Comparison of ENCODE assay signal across 17 cellular contexts in genomic region chr3:24343084-24343783, GRCh38.
DNase-seq lines count a peak whose midpoint lies in the region; ATAC-seq and TF ChIP-seq lines count a peak whose summit lies in the region.
"Had no signal": no experiment of that assay in that cellular context is flagged by ENCODE, and none has a peak within 500 bp of the region (broad histone marks: within the 10 kb centered on the region; RNA-seq: fewer than 3 reads in every experiment).

No MANE protein-coding gene starts in this region.

- no TSS peak for BruUV-seq in PC-3 (replicated peaks; lab: Mats Ljungman, UMichigan)

- H3K79me2 ChIP-seq in PC-3 (ENCODE audit: low read length): no peaks in the 10 kb centered on the region

- peak overlapping the region; percentile 72 for H3K4me2 ChIP-seq in PC-3 (ENCODE audit: low read length)
- H3K4me2 ChIP-seq: BLaER1 had no signal

- H2AFZ ChIP-seq in PC-3 (ENCODE audit: low read length): no peak overlapping the region

- CTCF ChIA-PET in PC-3 (lab: Charles Lee): no interaction called here

- POLR2A ChIA-PET in PC-3 (lab: Charles Lee; ENCODE audit: unreplicated experiment): interaction anchor here (0.5 to 0.6 kb wide), 3 partner anchors 20 to 267 kb away, joined by 3 to 4 read pairs (median 3); no protein-coding TSS in a partner anchor

- peak overlapping the region; percentile 23; the same call in 1 of the 2 replicates for H3K4me3 ChIP-seq in PC-3 (ENCODE audit: low read length)
- no peak overlapping the region for H3K4me3 ChIP-seq in brain microvascular endothelial cell (ENCODE audit: low read depth, low read length)
- H3K4me3 ChIP-seq in kidney epithelial cell (ENCODE audit: low read depth, low read length): no peak overlapping the region
- H3K4me3 ChIP-seq: BLaER1, left ventricle myocardium inferior had no signal

- H3K9me2 ChIP-seq in PC-3 (replicated peaks; ENCODE audit: low read length): no peaks in the 10 kb centered on the region

- H3K4me1 ChIP-seq in PC-3 (ENCODE audit: insufficient read depth, low read length): peaks cover 48% of the 10 kb centered on the region
- H3K4me1 ChIP-seq: BLaER1 had no signal

- intact Hi-C loops in PC-3 (cut with micrococcal nuclease): loop anchor here (1.0 kb wide), 3 partner anchors 20 to 70 kb away; no protein-coding TSS in a partner anchor

- H3K9me3 ChIP-seq in PC-3 (ENCODE audit: low read length): no peaks in the 10 kb centered on the region
- H3K9me3 ChIP-seq: BLaER1, left ventricle myocardium inferior had no signal

- in situ Hi-C loops in brain microvascular endothelial cell (cut with HindIII; ENCODE audit: low pct_ligation_motif_present, low sequenced_read_pairs): no loop called here

- H3K27ac ChIP-seq in PC-3 (ENCODE audit: low read length): peak overlapping the region; percentile 86
- H3K27ac ChIP-seq in brain microvascular endothelial cell: no peak overlapping the region
- H3K27ac ChIP-seq: BLaER1, HL-60, left ventricle myocardium inferior had no signal

- ATAC-seq in PC-3 (peak; percentile 93), GM21360 (IDR thresholded peaks at IDR 0.05; ENCODE audit: unreplicated experiment) (no peak)

- DNase-seq in ELR (ENCODE audit: low read depth): peak; percentile 86
- DNase-seq in PC-3: peak; percentile 94
- DNase-seq in brain microvascular endothelial cell: peak; percentile 62
- peak; percentile 18 for DNase-seq in kidney epithelial cell (ENCODE audit: low read depth)
- no peak for DNase-seq in NCI-H345 treated with DMSO at 0.1 percent for 48 hours (lab: John Stamatoyannopoulos, UW; ENCODE audit: unreplicated experiment)
- no peak for DNase-seq in SIG-M5 treated with dmso at 0.1 percent for 504 hours (lab: John Stamatoyannopoulos, UW; ENCODE audit: unreplicated experiment)
- no peak for DNase-seq in NCI-H2081 treated with DMSO at 0.1 percent for 48 hours (lab: John Stamatoyannopoulos, UW)
- DNase-seq: activated naive CD4-positive, alpha-beta T cell treated with anti-CD3 and anti-CD28 coated beads, Interleukin-2, amount 50 U/mL, for 16 hours; hypothalamus; left ventricle myocardium inferior; MM.1S; posterior cingulate gyrus; stimulated activated CD4-positive, alpha-beta T cell treated with anti-CD3 and anti-CD28 coated beads, Interleukin-15, amount 100 ng/mL, for 24 hours; SW 1271 had no signal

- H3K36me3 ChIP-seq in PC-3 (ENCODE audit: low read depth, low read length) (no peaks in the 10 kb centered on the region), brain microvascular endothelial cell (replicated peaks) (no peaks in the 10 kb centered on the region), kidney epithelial cell (ENCODE audit: control insufficient read depth, insufficient read depth, low read length) (no peaks in the 10 kb centered on the region)
- H3K36me3 ChIP-seq: BLaER1, left ventricle myocardium inferior had no signal

- peak overlapping the region; percentile 35 for H3K9ac ChIP-seq in PC-3 (ENCODE audit: low read length)
- H3K9ac ChIP-seq: BLaER1 had no signal

- no peaks in the 10 kb centered on the region for H3K27me3 ChIP-seq in PC-3 (ENCODE audit: low read length)
- no peaks in the 10 kb centered on the region for H3K27me3 ChIP-seq in brain microvascular endothelial cell (replicated peaks)
- H3K27me3 ChIP-seq in kidney epithelial cell (ENCODE audit: control insufficient read depth, insufficient read depth, low read length): no peaks in the 10 kb centered on the region
- H3K27me3 ChIP-seq: BLaER1 had no signal

- TF ChIP-seq CTCF in PC-3 (conservative IDR thresholded peaks at IDR 0.05; ENCODE audit: low read depth, low read length): no peak
- TF ChIP-seq CTCF in brain microvascular endothelial cell (IDR thresholded peaks at IDR 0.05; ENCODE audit: low read depth, low read length, missing control alignments): no peak
- TF ChIP-seq CTCF in kidney epithelial cell (IDR thresholded peaks at IDR 0.05; ENCODE audit: insufficient read depth, low read length, poor library complexity, severe bottlenecking): no peak

- H4K20me1 ChIP-seq in PC-3 (ENCODE audit: low read length): no peaks in the 10 kb centered on the region
- H4K20me1 ChIP-seq: BLaER1 had no signal

- H3F3A ChIP-seq in PC-3 (ENCODE audit: low read length, unreplicated experiment): peaks cover 6% of the 10 kb centered on the region

Comparison
In these comparisons a context has a peak if more than half of its experiments do, and no peak if none do; other contexts are left out.
1. DNase-seq: peak in ELR (single experiment), PC-3 (single experiment), brain microvascular endothelial cell (single experiment) and kidney epithelial cell (single experiment); none in NCI-H345 treated with DMSO at 0.1 percent for 48 hours (single experiment), SIG-M5 treated with dmso at 0.1 percent for 504 hours (single experiment) and NCI-H2081 treated with DMSO at 0.1 percent for 48 hours (single experiment).